Comparison of ENCODE assay signal across 17 cellular contexts in genomic region chr1:111906816-111907215, GRCh38.
DNase-seq lines count a peak whose midpoint lies in the region; ATAC-seq and TF ChIP-seq lines count a peak whose summit lies in the region.
"Had no signal": no experiment of that assay in that cellular context is flagged by ENCODE, and none has a peak within 500 bp of the region (broad histone marks: within the 10 kb centered on the region; RNA-seq: fewer than 3 reads in every experiment).

No MANE protein-coding gene starts in this region.

- no peak overlapping the region for H3K4me2 ChIP-seq in neural progenitor cell

- peak overlapping the region; percentile 25 for H3K27ac Mint-ChIP-seq in neural progenitor cell
- H3K27ac Mint-ChIP-seq: B cell; CD4-positive, alpha-beta T cell had no signal

- no peak for ATAC-seq in HG02981 (IDR thresholded peaks at IDR 0.05; ENCODE audit: unreplicated experiment)
- ATAC-seq in HG03439 (IDR thresholded peaks at IDR 0.05; ENCODE audit: unreplicated experiment), result no peak
- ATAC-seq in GM18519 (IDR thresholded peaks at IDR 0.05; ENCODE audit: low FRiP score, unreplicated experiment), result no peak

- H3K9me3 ChIP-seq in WERI-Rb-1 (ENCODE audit: severe bottlenecking) (no peaks in the 10 kb centered on the region), neural progenitor cell (ENCODE audit: low read depth) (no peaks in the 10 kb centered on the region)
- H3K9me3 ChIP-seq: HAP-1 had no signal

- H3K4me3 ChIP-seq in WERI-Rb-1 (ENCODE audit: low read depth, low read length) (no peak overlapping the region), neural progenitor cell (no peak overlapping the region)
- H3K4me3 ChIP-seq: HAP-1 had no signal

- peak overlapping the region; percentile 11 for H3K4me3 Mint-ChIP-seq in neural progenitor cell
- H3K4me3 Mint-ChIP-seq: B cell; CD4-positive, alpha-beta T cell had no signal

- H3K79me2 ChIP-seq in neural progenitor cell (ENCODE audit: low read depth), result no peaks in the 10 kb centered on the region

- peak; percentile 86 for DNase-seq in DMS 273 (lab: John Stamatoyannopoulos, UW; ENCODE audit: unreplicated experiment)
- peak; percentile 76 for DNase-seq in NCI-H1694 (lab: John Stamatoyannopoulos, UW)
- peak; percentile 23 for DNase-seq in WERI-Rb-1
- DNase-seq in neural progenitor cell (ENCODE audit: low spot score), result no peak
- DNase-seq: C1 segment of cervical spinal cord; Calu3; CD4-positive, alpha-beta T cell; DMS153; DND-41; GDM1; GOT3 had no signal

- H3K36me3 ChIP-seq in WERI-Rb-1 (no peaks in the 10 kb centered on the region), neural progenitor cell (no peaks in the 10 kb centered on the region)
- H3K36me3 ChIP-seq: HAP-1 had no signal

- peaks cover 25% of the 10 kb centered on the region for H3F3A ChIP-seq in neural progenitor cell (ENCODE audit: low read depth)

- no peaks in the 10 kb centered on the region for H3K9me3 Mint-ChIP-seq in neural progenitor cell
- H3K9me3 Mint-ChIP-seq: CD4-positive, alpha-beta T cell had no signal

- H3K27ac ChIP-seq in WERI-Rb-1, result no peak overlapping the region
- no peak overlapping the region for H3K27ac ChIP-seq in neural progenitor cell
- H3K27ac ChIP-seq: HL-60 had no signal

- H3K27me3 ChIP-seq in WERI-Rb-1 (ENCODE audit: insufficient read depth, low read depth, severe bottlenecking) (no peaks in the 10 kb centered on the region), neural progenitor cell (no peaks in the 10 kb centered on the region)

- H3K36me3 Mint-ChIP-seq in neural progenitor cell, result no peaks in the 10 kb centered on the region

- H3K4me1 ChIP-seq in neural progenitor cell, result peaks cover 43% of the 10 kb centered on the region

- H2AFZ ChIP-seq in neural progenitor cell (replicated peaks), result no peak overlapping the region

- no peak overlapping the region for H3K9ac ChIP-seq in neural progenitor cell

- peaks cover 79% of the 10 kb centered on the region for H3K4me1 Mint-ChIP-seq in neural progenitor cell
- H3K4me1 Mint-ChIP-seq: B cell had no signal

- TF ChIP-seq CTCF in WERI-Rb-1 (IDR thresholded peaks at IDR 0.05; ENCODE audit: low read depth, low read length) (no peak), neural progenitor cell (IDR thresholded peaks at IDR 0.05) (no peak)

- H3K27me3 Mint-ChIP-seq in neural progenitor cell (ENCODE audit: insufficient read depth, low read depth), result peaks cover 9% of the 10 kb centered on the region

- peaks cover 4% of the 10 kb centered on the region for H4K20me1 ChIP-seq in neural progenitor cell (ENCODE audit: low read depth)
